Comparison of ENCODE assay signal across 1 cellular context in genomic region chr10:96716396-96716795, GRCh38.
TF ChIP-seq lines count a peak whose summit lies in the region.

No MANE protein-coding gene starts in this region.

TF ChIP-seq in K562, 482 proteins besides CTCF, POLR2A, EP300 and RAD21:
- TF ChIP-seq ZNF589 (CRISPR knock-in tag; IDR thresholded peaks at IDR 0.05; ENCODE audit: low read depth) (no peak), MAFK (IDR thresholded peaks at IDR 0.05; ENCODE audit: low read length) (peak; percentile 70), MAFF (IDR thresholded peaks at IDR 0.05; ENCODE audit: low read length) (peak; percentile 78), ZNF318 (IDR thresholded peaks at IDR 0.05; ENCODE audit: borderline replicate concordance in 1 of 2, low read depth in 1 of 2) (no peak), ZBTB17 (CRISPR knock-in tag; IDR thresholded peaks at IDR 0.05) (no peak), C11orf30 (IDR thresholded peaks at IDR 0.05; ENCODE audit: low read depth) (peak; percentile 77), MAFG (tag; conservative IDR thresholded peaks at IDR 0.05) (peak; percentile 71), ZNF316 (IDR thresholded peaks at IDR 0.05) (peak; percentile 84), ZEB2 (IDR thresholded peaks at IDR 0.05) (no peak), PHF20 (IDR thresholded peaks at IDR 0.05; ENCODE audit: partially characterized antibody) (no peak), CLOCK (CRISPR knock-in tag; IDR thresholded peaks at IDR 0.05; ENCODE audit: borderline replicate concordance) (no peak), TCF7L2 (IDR thresholded peaks at IDR 0.05; ENCODE audit: low read depth, low read length) (no peak)
- TF ChIP-seq, protein P1, sequence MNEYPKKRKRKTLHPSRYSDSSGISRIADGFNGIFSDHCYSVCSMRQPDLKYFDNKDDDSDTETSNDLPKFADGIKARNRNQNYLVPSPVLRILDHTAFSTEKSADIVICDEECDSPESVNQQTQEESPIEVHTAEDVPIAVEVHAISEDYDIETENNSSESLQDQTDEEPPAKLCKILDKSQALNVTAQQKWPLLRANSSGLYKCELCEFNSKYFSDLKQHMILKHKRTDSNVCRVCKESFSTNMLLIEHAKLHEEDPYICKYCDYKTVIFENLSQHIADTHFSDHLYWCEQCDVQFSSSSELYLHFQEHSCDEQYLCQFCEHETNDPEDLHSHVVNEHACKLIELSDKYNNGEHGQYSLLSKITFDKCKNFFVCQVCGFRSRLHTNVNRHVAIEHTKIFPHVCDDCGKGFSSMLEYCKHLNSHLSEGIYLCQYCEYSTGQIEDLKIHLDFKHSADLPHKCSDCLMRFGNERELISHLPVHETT (CRISPR knock-in tag; conservative IDR thresholded peaks at IDR 0.05 in 1 of 2, IDR thresholded peaks at IDR 0.05 in 1 of 2), result no peak
- TF ChIP-seq, protein P2, sequence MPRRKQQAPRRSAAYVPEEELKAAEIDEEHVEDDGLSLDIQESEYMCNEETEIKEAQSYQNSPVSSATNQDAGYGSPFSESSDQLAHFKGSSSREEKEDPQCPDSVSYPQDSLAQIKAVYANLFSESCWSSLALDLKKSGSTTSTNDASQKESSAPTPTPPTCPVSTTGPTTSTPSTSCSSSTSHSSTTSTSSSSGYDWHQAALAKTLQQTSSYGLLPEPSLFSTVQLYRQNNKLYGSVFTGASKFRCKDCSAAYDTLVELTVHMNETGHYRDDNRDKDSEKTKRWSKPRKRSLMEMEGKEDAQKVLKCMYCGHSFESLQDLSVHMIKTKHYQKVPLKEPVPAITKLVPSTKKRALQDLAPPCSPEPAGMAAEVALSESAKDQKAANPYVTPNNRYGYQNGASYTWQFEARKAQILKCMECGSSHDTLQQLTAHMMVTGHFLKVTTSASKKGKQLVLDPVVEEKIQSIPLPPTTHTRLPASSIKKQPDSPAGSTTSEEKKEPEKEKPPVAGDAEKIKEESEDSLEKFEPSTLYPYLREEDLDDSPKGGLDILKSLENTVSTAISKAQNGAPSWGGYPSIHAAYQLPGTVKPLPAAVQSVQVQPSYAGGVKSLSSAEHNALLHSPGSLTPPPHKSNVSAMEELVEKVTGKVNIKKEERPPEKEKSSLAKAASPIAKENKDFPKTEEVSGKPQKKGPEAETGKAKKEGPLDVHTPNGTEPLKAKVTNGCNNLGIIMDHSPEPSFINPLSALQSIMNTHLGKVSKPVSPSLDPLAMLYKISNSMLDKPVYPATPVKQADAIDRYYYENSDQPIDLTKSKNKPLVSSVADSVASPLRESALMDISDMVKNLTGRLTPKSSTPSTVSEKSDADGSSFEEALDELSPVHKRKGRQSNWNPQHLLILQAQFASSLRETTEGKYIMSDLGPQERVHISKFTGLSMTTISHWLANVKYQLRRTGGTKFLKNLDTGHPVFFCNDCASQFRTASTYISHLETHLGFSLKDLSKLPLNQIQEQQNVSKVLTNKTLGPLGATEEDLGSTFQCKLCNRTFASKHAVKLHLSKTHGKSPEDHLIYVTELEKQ (CRISPR knock-in tag; IDR thresholded peaks at IDR 0.05), result no peak
